12 cellular contexts compared by ENCODE assay signal in the genomic region with DNA sequence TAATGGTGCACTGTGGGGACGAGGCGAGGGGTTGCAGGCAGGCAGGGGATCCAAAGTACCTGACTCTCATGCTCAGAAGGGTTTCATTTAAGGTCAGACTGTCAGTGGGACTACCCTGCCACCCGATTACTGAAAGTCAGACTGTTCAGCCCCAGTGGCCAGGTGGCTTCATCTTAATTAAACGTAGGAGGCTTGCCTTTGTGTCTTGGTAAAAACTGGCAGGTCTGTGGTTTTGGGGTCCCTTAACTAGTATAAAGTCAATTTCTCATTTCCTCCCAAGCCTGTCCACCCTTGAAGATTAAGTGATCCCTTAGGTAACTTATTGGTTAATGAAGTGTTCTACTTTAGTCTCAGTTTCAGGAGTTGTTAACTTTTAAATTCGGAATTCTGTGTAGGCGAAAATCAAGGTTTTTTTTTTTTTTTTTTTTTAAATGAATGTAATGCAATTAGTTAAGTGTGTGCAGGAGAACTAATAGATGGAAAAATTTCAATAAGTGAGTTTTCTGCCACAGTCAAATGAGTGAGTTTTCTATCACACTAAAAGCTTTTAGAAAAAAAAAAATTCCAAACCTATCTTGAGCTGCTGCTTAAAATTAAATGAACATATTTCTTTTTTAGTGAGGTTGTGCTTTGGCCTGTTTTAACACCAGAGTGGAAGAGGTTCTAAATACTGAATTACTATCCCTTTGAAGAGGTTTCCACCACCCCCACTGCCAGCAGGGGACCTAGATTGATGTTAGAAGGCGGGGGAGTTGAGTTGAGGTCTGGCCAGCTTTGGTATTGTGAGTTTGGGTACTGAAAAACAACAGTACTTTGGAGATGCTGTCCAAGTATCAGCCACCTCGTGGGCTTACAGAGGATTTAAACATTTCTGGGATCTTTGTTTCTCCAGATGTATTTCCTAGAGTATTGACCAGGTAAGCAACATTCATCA. TPM values are rescaled to one million over a fixed set of nuclear protein-coding genes. Genes with fewer than 3 reads are reported as not detected.
A peak's percentile ranks its signal among the peaks of the same experiment; 100 is the strongest.
DNase-seq lines count a peak whose midpoint lies in the region; ATAC-seq and TF ChIP-seq lines count a peak whose summit lies in the region.
"Had no signal": no experiment of that assay in that cellular context is flagged by ENCODE, and none has a peak within 500 bp of the region (broad histone marks: within the 10 kb centered on the region; RNA-seq: fewer than 3 reads in every experiment).

No MANE protein-coding gene starts in this region.

- CTCF ChIA-PET in activated CD8-positive, alpha-beta memory T cell treated with anti-CD3 and anti-CD28 coated beads, Interleukin-2, amount 10 ng/mL, durations not matched to agents 7 days and 5 days (lab: Charles Lee), result interaction anchor here (0.7 to 9.0 kb wide), 5 partner anchors 9 to 653 kb away, joined by 3 to 64 read pairs (median 6); partner anchors contain the start of gene ITPR1
- CTCF ChIA-PET in activated naive CD4-positive, alpha-beta T cell treated with anti-CD3 and anti-CD28 coated beads, Interleukin-2, amount 10 ng/mL, durations not matched to agents 7 days and 5 days (lab: Charles Lee), result interaction anchor here (0.7 to 2.1 kb wide), 3 partner anchors 11 to 157 kb away, joined by 3 to 6 read pairs (median 4); partner anchors contain the start of gene ITPR1

- H3K4me1 ChIP-seq in Loucy (ENCODE audit: insufficient read depth, low read length, poor library complexity, severe bottlenecking) (peaks cover 55% of the 10 kb centered on the region), HAP-1 (no peaks in the 10 kb centered on the region)

- H3K9me2 ChIP-seq in Loucy (replicated peaks; ENCODE audit: low read depth, low read length), result no peaks in the 10 kb centered on the region

- H3F3A ChIP-seq in Loucy (ENCODE audit: low read depth), result peaks cover 4% of the 10 kb centered on the region; the same call in 1 of the 2 replicates

- H3K9me3 ChIP-seq in Loucy (ENCODE audit: insufficient read depth, low read depth, low read length), result no peaks in the 10 kb centered on the region
- H3K9me3 ChIP-seq in HAP-1, result no peaks in the 10 kb centered on the region

- TF ChIP-seq CTCF in Loucy (conservative IDR thresholded peaks at IDR 0.05; ENCODE audit: low read length), result no peak; the same call in 1 of the 2 replicates
- no peak for TF ChIP-seq CTCF in type B pancreatic cell (conservative IDR thresholded peaks at IDR 0.05)

- H3K27me3 ChIP-seq in Loucy (ENCODE audit: insufficient read depth, low read length, poor library complexity, severe bottlenecking) (no peaks in the 10 kb centered on the region), HAP-1 (ENCODE audit: low read depth) (no peaks in the 10 kb centered on the region)

- no peak overlapping the region for H2AFZ ChIP-seq in Loucy (ENCODE audit: low read length)

- H3K4me2 ChIP-seq in Loucy (ENCODE audit: low read depth, low read length, poor library complexity, severe bottlenecking), result peak overlapping the region; percentile 94

- peaks cover 88% of the 10 kb centered on the region for H3K79me2 ChIP-seq in Loucy (ENCODE audit: insufficient read depth, low read length)

- no peaks in the 10 kb centered on the region for H3K9me3 Mint-ChIP-seq in activated CD8-positive, alpha-beta memory T cell treated with anti-CD3 and anti-CD28 coated beads, Interleukin-2, amount 10 ng/mL, durations not matched to agents 7 days and 5 days (ENCODE audit: low read depth)
- H3K9me3 Mint-ChIP-seq in type B pancreatic cell, result no peaks in the 10 kb centered on the region
- no peaks in the 10 kb centered on the region for H3K9me3 Mint-ChIP-seq in activated naive CD4-positive, alpha-beta T cell treated with anti-CD3 and anti-CD28 coated beads, Interleukin-2, amount 10 ng/mL, durations not matched to agents 7 days and 5 days

- peaks cover 35% of the 10 kb centered on the region for H3K36me3 Mint-ChIP-seq in activated CD8-positive, alpha-beta memory T cell treated with anti-CD3 and anti-CD28 coated beads, Interleukin-2, amount 10 ng/mL, durations not matched to agents 7 days and 5 days
- H3K36me3 Mint-ChIP-seq in type B pancreatic cell, result peaks cover 22% of the 10 kb centered on the region
- peaks cover 8% of the 10 kb centered on the region for H3K36me3 Mint-ChIP-seq in activated naive CD4-positive, alpha-beta T cell treated with anti-CD3 and anti-CD28 coated beads, Interleukin-2, amount 10 ng/mL, durations not matched to agents 7 days and 5 days

- DNase-seq in activated CD8-positive, alpha-beta memory T cell treated with anti-CD3 and anti-CD28 coated beads, Interleukin-2, amount 10 ng/mL, durations not matched to agents 7 days and 5 days, result no peak
- DNase-seq in activated CD8-positive, alpha-beta memory T cell treated with anti-CD3 and anti-CD28 coated beads, Interleukin-2, amount 50 U/mL, for 4 hours, result no peak
- DNase-seq in type B pancreatic cell (ENCODE audit: extremely low spot score, unreplicated experiment) (no peak), NCI-H524 treated with DMSO at 0.1 percent for 48 hours (lab: John Stamatoyannopoulos, UW) (no peak), HAP-1 (ENCODE audit: low spot score in 2 of 2) (no peak)
- DNase-seq in activated naive CD4-positive, alpha-beta T cell treated with anti-CD3 and anti-CD28 coated beads, Interleukin-2, amount 10 ng/mL, durations not matched to agents 7 days and 5 days, result no peak
- DNase-seq: dermis blood vessel endothelial cell, NCI-H524 had no signal

- peak overlapping the region; percentile 34 for H3K27ac Mint-ChIP-seq in activated CD8-positive, alpha-beta memory T cell treated with anti-CD3 and anti-CD28 coated beads, Interleukin-2, amount 10 ng/mL, durations not matched to agents 7 days and 5 days
- no peak overlapping the region for H3K27ac Mint-ChIP-seq in type B pancreatic cell
- H3K27ac Mint-ChIP-seq in activated naive CD4-positive, alpha-beta T cell treated with anti-CD3 and anti-CD28 coated beads, Interleukin-2, amount 10 ng/mL, durations not matched to agents 7 days and 5 days, result no peak overlapping the region

- H3K4me3 ChIP-seq in Loucy (ENCODE audit: low read length, poor library complexity, severe bottlenecking) (peak overlapping the region; percentile 52), HAP-1 (no peak overlapping the region)
- H3K4me3 ChIP-seq: skin epidermis had no signal

- H3K4me1 Mint-ChIP-seq in activated CD8-positive, alpha-beta memory T cell treated with anti-CD3 and anti-CD28 coated beads, Interleukin-2, amount 10 ng/mL, durations not matched to agents 7 days and 5 days, result peaks cover 48% of the 10 kb centered on the region
- peaks cover 81% of the 10 kb centered on the region for H3K4me1 Mint-ChIP-seq in type B pancreatic cell (ENCODE audit: unreplicated experiment)
- peaks cover 39% of the 10 kb centered on the region for H3K4me1 Mint-ChIP-seq in activated naive CD4-positive, alpha-beta T cell treated with anti-CD3 and anti-CD28 coated beads, Interleukin-2, amount 10 ng/mL, durations not matched to agents 7 days and 5 days

- no peak overlapping the region for H3K4me3 Mint-ChIP-seq in activated CD8-positive, alpha-beta memory T cell treated with anti-CD3 and anti-CD28 coated beads, Interleukin-2, amount 10 ng/mL, durations not matched to agents 7 days and 5 days
- H3K4me3 Mint-ChIP-seq in type B pancreatic cell, result peak overlapping the region; percentile 16
- H3K4me3 Mint-ChIP-seq in activated naive CD4-positive, alpha-beta T cell treated with anti-CD3 and anti-CD28 coated beads, Interleukin-2, amount 10 ng/mL, durations not matched to agents 7 days and 5 days, result no peak overlapping the region

- no peaks in the 10 kb centered on the region; the same call in 1 of the 2 replicates for H3K36me3 ChIP-seq in Loucy (ENCODE audit: insufficient read depth, low read length)
- no peaks in the 10 kb centered on the region for H3K36me3 ChIP-seq in HAP-1 (replicated peaks)

- peaks cover 12% of the 10 kb centered on the region for H4K20me1 ChIP-seq in Loucy (ENCODE audit: insufficient read depth, low read length, poor library complexity, severe bottlenecking)

- H3K27me3 Mint-ChIP-seq in activated CD8-positive, alpha-beta memory T cell treated with anti-CD3 and anti-CD28 coated beads, Interleukin-2, amount 10 ng/mL, durations not matched to agents 7 days and 5 days, result no peaks in the 10 kb centered on the region
- no peaks in the 10 kb centered on the region for H3K27me3 Mint-ChIP-seq in type B pancreatic cell
- no peaks in the 10 kb centered on the region for H3K27me3 Mint-ChIP-seq in activated naive CD4-positive, alpha-beta T cell treated with anti-CD3 and anti-CD28 coated beads, Interleukin-2, amount 10 ng/mL, durations not matched to agents 7 days and 5 days

- in situ Hi-C loops in HAP-1 (cut with MboI; ENCODE audit: low sequenced_read_pairs), result no loop called here

- peak overlapping the region; percentile 62 for H3K9ac ChIP-seq in Loucy (ENCODE audit: low read depth, low read length, poor library complexity, severe bottlenecking)

- ATAC-seq in activated CD8-positive, alpha-beta memory T cell treated with anti-CD3 and anti-CD28 coated beads, Interleukin-2, amount 10 ng/mL, durations not matched to agents 7 days and 5 days, result no peak
- peak; percentile 74 for ATAC-seq in HG02798 (IDR thresholded peaks at IDR 0.05; ENCODE audit: poor library complexity, unreplicated experiment)
- ATAC-seq: HCT116 had no signal

RNA-seq across cellular contexts. Expression of gene ITPR1, which starts 15.2 kb away (rescaled TPM):
- total RNA-seq in activated CD8-positive, alpha-beta memory T cell treated with anti-CD3 and anti-CD28 coated beads, Interleukin-2, amount 10 ng/mL, durations not matched to agents 7 days and 5 days, result 100 to 1,000 TPM; 109 to 116 TPM
- 22.0 and 45.9 TPM in 2 replicates for total RNA-seq in type B pancreatic cell (ENCODE audit: low replicate concordance)

RNA-seq across cellular contexts. Expression of gene SUMF1, which starts 41.2 kb away (rescaled TPM):
- total RNA-seq in activated CD8-positive, alpha-beta memory T cell treated with anti-CD3 and anti-CD28 coated beads, Interleukin-2, amount 10 ng/mL, durations not matched to agents 7 days and 5 days, result 10 to 100 TPM in 1 of 2 experiments, 1 to 10 TPM in 1; 9.1 to 12.7 TPM
- 27.9 and 49.6 TPM in 2 replicates for total RNA-seq in type B pancreatic cell (ENCODE audit: low replicate concordance)
